8 cellular contexts compared by ENCODE assay signal in genomic region chr16:25110392-25110947, GRCh38. TPM values are rescaled to one million over a fixed set of nuclear protein-coding genes. Genes with fewer than 3 reads are reported as not detected.
DNase-seq lines count a peak whose midpoint lies in the region; ATAC-seq and TF ChIP-seq lines count a peak whose summit lies in the region.

No MANE protein-coding gene starts in this region.

- H3K9ac ChIP-seq in iPS-15b (ENCODE audit: low read depth, low read length), result no peak overlapping the region

- peaks cover 5% of the 10 kb centered on the region for H3K4me1 ChIP-seq in iPS-15b (ENCODE audit: control insufficient read depth, insufficient read depth, low read length)

- CTCF ChIA-PET in activated CD8-positive, alpha-beta T cell treated with anti-CD3 and anti-CD28 coated beads, Interleukin-2, amount 10 ng/mL, durations not matched to agents 7 days and 5 days (lab: Charles Lee), result interaction anchor here (1.0 to 7.4 kb wide), 9 partner anchors 17 to 569 kb away, joined by 3 to 127 read pairs (median 11); no protein-coding TSS in a partner anchor

- peak; percentile 19 for DNase-seq in ACHN
- DNase-seq in HFFc6, result no peak
- DNase-seq in activated CD8-positive, alpha-beta T cell treated with anti-CD3 and anti-CD28 coated beads, Interleukin-2, amount 10 ng/mL, durations not matched to agents 7 days and 5 days, result peak; percentile 62
- DNase-seq in stimulated activated CD8-positive, alpha-beta memory T cell treated with anti-CD3 and anti-CD28 coated beads, Interleukin-4, amount 100 ng/mL, for 48 hours, result peak; percentile 62
- no peak for DNase-seq in glomerular visceral epithelial cell (ENCODE audit: extremely low spot score)

- no peaks in the 10 kb centered on the region for H3K27me3 Mint-ChIP-seq in HFFc6 (ENCODE audit: insufficient read depth)
- H3K27me3 Mint-ChIP-seq in activated CD8-positive, alpha-beta T cell treated with anti-CD3 and anti-CD28 coated beads, Interleukin-2, amount 10 ng/mL, durations not matched to agents 7 days and 5 days (ENCODE audit: low read depth), result no peaks in the 10 kb centered on the region

- no peaks in the 10 kb centered on the region for H3K36me3 ChIP-seq in iPS-15b (ENCODE audit: control insufficient read depth, insufficient read depth, low read length)

- no peak for TF ChIP-seq CTCF in HFFc6 (IDR thresholded peaks at IDR 0.05)

- peak overlapping the region; percentile 97 for H3K27ac Mint-ChIP-seq in HFFc6
- peak overlapping the region; percentile 98 for H3K27ac Mint-ChIP-seq in activated CD8-positive, alpha-beta T cell treated with anti-CD3 and anti-CD28 coated beads, Interleukin-2, amount 10 ng/mL, durations not matched to agents 7 days and 5 days

- ATAC-seq in activated CD8-positive, alpha-beta T cell treated with anti-CD3 and anti-CD28 coated beads, Interleukin-2, amount 10 ng/mL, durations not matched to agents 7 days and 5 days, result no peak
- no peak for ATAC-seq in HG03432 (IDR thresholded peaks at IDR 0.05; ENCODE audit: unreplicated experiment)
- no peak for ATAC-seq in HG02885 (IDR thresholded peaks at IDR 0.05; ENCODE audit: poor library complexity, unreplicated experiment)

- H3K9me3 Mint-ChIP-seq in HFFc6, result no peaks in the 10 kb centered on the region
- no peaks in the 10 kb centered on the region for H3K9me3 Mint-ChIP-seq in activated CD8-positive, alpha-beta T cell treated with anti-CD3 and anti-CD28 coated beads, Interleukin-2, amount 10 ng/mL, durations not matched to agents 7 days and 5 days (ENCODE audit: insufficient read depth)

- in situ Hi-C loops in ACHN (cut with HindIII; ENCODE audit: low pct_ligation_motif_present, low pct_unique_long_range_greater_than_20kb, low sequenced_read_pairs), result no loop called here

- H3K4me3 ChIP-seq in iPS-15b (ENCODE audit: low read depth, low read length), result peak overlapping the region; percentile 87

- no peaks in the 10 kb centered on the region for H3K27me3 ChIP-seq in iPS-15b (ENCODE audit: control insufficient read depth, insufficient read depth, low read length)

- peak overlapping the region; percentile 96 for H3K4me3 Mint-ChIP-seq in HFFc6
- peak overlapping the region; percentile 86 for H3K4me3 Mint-ChIP-seq in activated CD8-positive, alpha-beta T cell treated with anti-CD3 and anti-CD28 coated beads, Interleukin-2, amount 10 ng/mL, durations not matched to agents 7 days and 5 days

- H3K36me3 Mint-ChIP-seq in HFFc6 (ENCODE audit: low read depth), result no peaks in the 10 kb centered on the region
- H3K36me3 Mint-ChIP-seq in activated CD8-positive, alpha-beta T cell treated with anti-CD3 and anti-CD28 coated beads, Interleukin-2, amount 10 ng/mL, durations not matched to agents 7 days and 5 days (ENCODE audit: low read depth), result peaks cover 7% of the 10 kb centered on the region

- peaks cover 58% of the 10 kb centered on the region for H3K4me1 Mint-ChIP-seq in HFFc6 (ENCODE audit: low read depth)
- H3K4me1 Mint-ChIP-seq in activated CD8-positive, alpha-beta T cell treated with anti-CD3 and anti-CD28 coated beads, Interleukin-2, amount 10 ng/mL, durations not matched to agents 7 days and 5 days (ENCODE audit: low read depth), result peaks cover 50% of the 10 kb centered on the region

- POLR2A ChIA-PET in activated CD8-positive, alpha-beta T cell treated with anti-CD3 and anti-CD28 coated beads, Interleukin-2, amount 10 ng/mL, durations not matched to agents 7 days and 5 days (lab: Charles Lee), result interaction anchor here (0.6 to 7.9 kb wide), 9 partner anchors 9 to 569 kb away, joined by 3 to 80 read pairs (median 7); partner anchors contain the start of gene ARHGAP17

- no peaks in the 10 kb centered on the region for H3K9me3 ChIP-seq in iPS-15b (ENCODE audit: control insufficient read depth, insufficient read depth, low read length)

RNA-seq across cellular contexts. Expression of gene LCMT1, which starts 1.1 kb away (rescaled TPM):
- 10 to 100 TPM; 31.7 to 44.1 (median 41.5) TPM for total RNA-seq in HFFc6 (2021; fragmentation: NEBNext Ultra II Directional; extraction: Animal tissue kit (Norgen Biotek cat#: 25700))
- total RNA-seq in activated CD8-positive, alpha-beta T cell treated with anti-CD3 and anti-CD28 coated beads, Interleukin-2, amount 10 ng/mL, durations not matched to agents 7 days and 5 days, result 10 to 100 TPM; 37.9 to 41.3 TPM

Comparison
In these comparisons a context has a peak if more than half of its experiments do, and no peak if none do; other contexts are left out.
1. DNase-seq: peak in ACHN (single experiment), activated CD8-positive, alpha-beta T cell treated with anti-CD3 and anti-CD28 coated beads, Interleukin-2, amount 10 ng/mL, durations not matched to agents 7 days and 5 days (single experiment) and stimulated activated CD8-positive, alpha-beta memory T cell treated with anti-CD3 and anti-CD28 coated beads, Interleukin-4, amount 100 ng/mL, for 48 hours (single experiment); none in HFFc6 (single experiment) and glomerular visceral epithelial cell (single experiment).